ENCODE assay signal across 27 cellular contexts in the genomic region with DNA sequence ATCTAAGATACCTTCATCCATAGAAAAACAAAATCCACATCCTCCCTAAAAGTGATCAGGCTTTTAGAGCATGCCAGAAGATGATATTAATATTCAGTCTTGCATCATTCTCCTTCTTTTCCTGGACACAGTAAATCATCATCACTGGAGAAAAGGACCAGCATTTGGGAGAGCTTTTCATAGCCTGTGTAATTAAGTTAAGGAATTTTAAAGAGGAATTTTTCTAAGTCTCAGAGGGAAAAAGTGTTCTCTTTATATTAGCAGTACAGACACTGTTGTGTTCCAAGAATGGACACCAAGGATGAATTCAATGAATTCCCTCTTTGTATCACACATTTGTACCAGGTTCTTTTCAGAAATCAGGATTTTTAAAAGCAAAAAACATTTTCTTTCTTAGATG. TPM values are rescaled to one million over a fixed set of nuclear protein-coding genes. Genes with fewer than 3 reads are reported as not detected.
DNase-seq lines count a peak whose midpoint lies in the region; ATAC-seq, FAIRE-seq and TF ChIP-seq lines count a peak whose summit lies in the region.
"Had no signal": no experiment of that assay in that cellular context is flagged by ENCODE, and none has a peak within 500 bp of the region (broad histone marks: within the 10 kb centered on the region; RNA-seq: fewer than 3 reads in every experiment).

No MANE protein-coding gene starts in this region.

- TF ChIP-seq POLR2A in transverse colon (IDR thresholded peaks at IDR 0.05), result no peak
- TF ChIP-seq POLR2A in suprapubic skin (IDR thresholded peaks at IDR 0.05), result no peak

- FAIRE-seq in frontal cortex (lab: Jason Lieb, UNC), result no peak
- FAIRE-seq: colon, urothelium cell line had no signal

- H3K4me1 ChIP-seq in adipocyte (ENCODE audit: control insufficient read depth, insufficient read depth, low read length) (peaks cover 14% of the 10 kb centered on the region), transverse colon (peaks cover 0 to 5% (median 0%) of the 10 kb centered on the region in 4 donors), suprapubic skin (no peaks in the 10 kb centered on the region)
- H3K4me1 ChIP-seq: heart right ventricle, SJSA1 had no signal

- TF ChIP-seq EP300 in transverse colon (IDR thresholded peaks at IDR 0.05; ENCODE audit: low read depth) (no peak), suprapubic skin (IDR thresholded peaks at IDR 0.05) (no peak)

- no peak for ATAC-seq in GM18520 (IDR thresholded peaks at IDR 0.05; ENCODE audit: unreplicated experiment)
- ATAC-seq: activated T-helper 17 cell treated with anti-CD3 and anti-CD28 coated beads, Interleukin-2, amount 50 U/mL, for 72 hours; left lobe of liver had no signal

- H3K9me3 Mint-ChIP-seq in osteocyte (ENCODE audit: unreplicated experiment), result peaks cover 5% of the 10 kb centered on the region
- H3K9me3 Mint-ChIP-seq: activated T-helper 17 cell treated with anti-CD3 and anti-CD28 coated beads, Interleukin-2, amount 50 U/mL, for 72 hours; CD4-positive, CD25-positive, alpha-beta regulatory T cell; endodermal cell had no signal

- in situ Hi-C loops in transverse colon (cut with MboI; ENCODE audit: low pct_ligation_motif_present in 1 of 4, low pct_unique_long_range_greater_than_20kb in 1 of 4, low sequenced_read_pairs in 3 of 4), result no loop called here

- TF ChIP-seq CTCF in fibroblast of the aortic adventitia (IDR thresholded peaks at IDR 0.05; ENCODE audit: insufficient read depth, low read length), result no peak
- TF ChIP-seq CTCF in osteocyte (IDR thresholded peaks at IDR 0.05), result no peak
- no peak for TF ChIP-seq CTCF in transverse colon (IDR thresholded peaks at IDR 0.05)
- no peak for TF ChIP-seq CTCF in suprapubic skin (IDR thresholded peaks at IDR 0.05)

- peak overlapping the region in 3 of 4 donors; percentile 8 to 42 (median 20) for H3K27ac ChIP-seq in transverse colon
- no peak overlapping the region for H3K27ac ChIP-seq in suprapubic skin
- H3K27ac ChIP-seq: SJSA1, VCaP had no signal

- no peak overlapping the region for H3K9ac ChIP-seq in adipocyte (ENCODE audit: low read length)

- intact Hi-C loops in transverse colon (cut with DNase I; ENCODE audit: low total_unique reads), result no loop called here

- H3K36me3 ChIP-seq in adipocyte (ENCODE audit: control insufficient read depth, insufficient read depth, low read length, severe bottlenecking) (peaks cover 10% of the 10 kb centered on the region), transverse colon (no peaks in the 10 kb centered on the region), suprapubic skin (peaks cover 6% of the 10 kb centered on the region)
- H3K36me3 ChIP-seq: HAP-1, SJSA1 had no signal

- H3K36me3 Mint-ChIP-seq in osteocyte (ENCODE audit: unreplicated experiment), result peaks cover 16% of the 10 kb centered on the region
- H3K36me3 Mint-ChIP-seq: activated naive CD8-positive, alpha-beta T cell had no signal

- no peaks in the 10 kb centered on the region for H3K27me3 Mint-ChIP-seq in osteocyte (ENCODE audit: unreplicated experiment)
- H3K27me3 Mint-ChIP-seq: activated T-helper 17 cell treated with anti-CD3 and anti-CD28 coated beads, Interleukin-2, amount 50 U/mL, for 72 hours had no signal

- H3K27ac Mint-ChIP-seq in osteocyte (ENCODE audit: unreplicated experiment), result peak overlapping the region; percentile 83
- H3K27ac Mint-ChIP-seq: activated naive CD8-positive, alpha-beta T cell; activated T-helper 17 cell treated with anti-CD3 and anti-CD28 coated beads, Interleukin-2, amount 50 U/mL, for 72 hours; CD4-positive, CD25-positive, alpha-beta regulatory T cell; endodermal cell; mesothelial cell of epicardium; nephron progenitor cell had no signal

- H3K9me3 ChIP-seq in adipocyte (ENCODE audit: control insufficient read depth, low read length) (peaks cover 3% of the 10 kb centered on the region), transverse colon (no peaks in the 10 kb centered on the region), suprapubic skin (no peaks in the 10 kb centered on the region)
- H3K9me3 ChIP-seq: HAP-1, SJSA1, stomach had no signal

- DNase-seq in adipocyte (ENCODE audit: low read depth) (peak; percentile 38), fibroblast of the aortic adventitia (ENCODE audit: low read depth) (peak; percentile 27), osteocyte (ENCODE audit: extremely low spot score, unreplicated experiment) (no peak), transverse colon (no peak), suprapubic skin (ENCODE audit: low spot score in 2 of 2) (no peak), frontal cortex (ENCODE audit: low spot score in 2 of 2) (no peak)
- DNase-seq: activated CD8-positive, alpha-beta memory T cell treated with anti-CD3 and anti-CD28 coated beads, Interleukin-2, amount 50 U/mL, for 4 hours; CD4-positive, CD25-positive, alpha-beta regulatory T cell; endodermal cell; heart right ventricle; KBM-7; MM.1S; NCI-H1436 treated with DMSO at 0.1 percent for 48 hours; NCI-H524; nephron progenitor cell; stomach; T-helper 2 cell had no signal

- H3K4me3 Mint-ChIP-seq in osteocyte (ENCODE audit: unreplicated experiment), result peak overlapping the region; percentile 49
- H3K4me3 Mint-ChIP-seq: activated naive CD8-positive, alpha-beta T cell; activated T-helper 17 cell treated with anti-CD3 and anti-CD28 coated beads, Interleukin-2, amount 50 U/mL, for 72 hours; CD4-positive, CD25-positive, alpha-beta regulatory T cell; endodermal cell; mesothelial cell of epicardium; nephron progenitor cell had no signal

- peaks cover 1% of the 10 kb centered on the region for H3K4me1 Mint-ChIP-seq in osteocyte (ENCODE audit: unreplicated experiment)
- H3K4me1 Mint-ChIP-seq: activated T-helper 17 cell treated with anti-CD3 and anti-CD28 coated beads, Interleukin-2, amount 50 U/mL, for 72 hours; CD4-positive, CD25-positive, alpha-beta regulatory T cell; endodermal cell; nephron progenitor cell had no signal

- H3K4me3 ChIP-seq in adipocyte (ENCODE audit: low read length) (no peak overlapping the region), fibroblast of the aortic adventitia (ENCODE audit: low read depth, low read length) (peak overlapping the region; percentile 1), transverse colon (no peak overlapping the region), suprapubic skin (no peak overlapping the region)
- H3K4me3 ChIP-seq: HAP-1, heart right ventricle, SJSA1 had no signal

- H3K27me3 ChIP-seq in adipocyte (replicated peaks; ENCODE audit: control insufficient read depth, insufficient read depth, low read length) (no peaks in the 10 kb centered on the region), transverse colon (no peaks in the 10 kb centered on the region), suprapubic skin (no peaks in the 10 kb centered on the region)
- H3K27me3 ChIP-seq: heart right ventricle, SJSA1, stomach had no signal

RNA-seq across cellular contexts. Expression of gene SCRG1, which starts 0.7 kb away (rescaled TPM):
- total RNA-seq in fibroblast of the aortic adventitia (ENCODE audit: low replicate concordance) (0.49 and 0.99 TPM in 2 replicates), osteocyte (2.2 and 2.6 TPM in 2 replicates), transverse colon (1 to 10 TPM in 2 of 4 donors, under 1 TPM in 2; 0.32 to 1.4 (median 1.0) TPM), suprapubic skin (under 1 TPM; 0.16 to 0.47 (median 0.29) TPM), frontal cortex (2.4 TPM)
- total RNA-seq: activated T-helper 17 cell treated with anti-CD3 and anti-CD28 coated beads, Interleukin-2, amount 50 U/mL, for 72 hours; CD4-positive, CD25-positive, alpha-beta regulatory T cell; endodermal cell; left lobe of liver; SJSA1 had no signal

RNA-seq across cellular contexts. Expression of gene SAP30, which starts 27.5 kb away (rescaled TPM):
- total RNA-seq in fibroblast of the aortic adventitia (ENCODE audit: low replicate concordance) (14.0 and 21.4 TPM in 2 replicates), osteocyte (21.8 and 22.8 TPM in 2 replicates), transverse colon (10 to 100 TPM in 3 of 4 donors, 1 to 10 TPM in 1; 3.8 to 15.3 (median 14.7) TPM), suprapubic skin (10 to 100 TPM; 10.9 to 18.4 (median 16.0) TPM), frontal cortex (20.4 TPM)

Comparison
In these comparisons a context has a peak if more than half of its experiments do, and no peak if none do; other contexts are left out.
1. DNase-seq: peak in adipocyte (single experiment) and fibroblast of the aortic adventitia (single experiment); none in osteocyte (single experiment), transverse colon (single experiment), suprapubic skin (0 of 2) and frontal cortex (0 of 2).